13 cellular contexts compared by ENCODE assay signal in genomic region chrX:150515801-150516200, GRCh38. TPM values are rescaled to one million over a fixed set of nuclear protein-coding genes. Genes with fewer than 3 reads are reported as not detected.
DNase-seq lines count a peak whose midpoint lies in the region; ATAC-seq and TF ChIP-seq lines count a peak whose summit lies in the region.
"Had no signal": no experiment of that assay in that cellular context is flagged by ENCODE, and none has a peak within 500 bp of the region (broad histone marks: within the 10 kb centered on the region; RNA-seq: fewer than 3 reads in every experiment).

No MANE protein-coding gene starts in this region.

- no peaks in the 10 kb centered on the region for H3K36me3 Mint-ChIP-seq in activated T-helper 17 cell treated with anti-CD3 and anti-CD28 coated beads, Interleukin-2, amount 50 U/mL, for 72 hours (ENCODE audit: low read depth)
- H3K36me3 Mint-ChIP-seq in nephron progenitor cell (ENCODE audit: low read depth), result no peaks in the 10 kb centered on the region

- no peak overlapping the region for H3K4me3 Mint-ChIP-seq in stimulated activated naive CD8-positive, alpha-beta T cell treated with anti-CD3 and anti-CD28 coated beads, Interleukin-15, amount 100 ng/mL, for 72 hours
- H3K4me3 Mint-ChIP-seq in activated T-helper 17 cell treated with anti-CD3 and anti-CD28 coated beads, Interleukin-2, amount 50 U/mL, for 72 hours, result no peak overlapping the region
- no peak overlapping the region for H3K4me3 Mint-ChIP-seq in nephron progenitor cell
- H3K4me3 Mint-ChIP-seq: B cell; CD4-positive, alpha-beta T cell had no signal

- no peak for TF ChIP-seq CTCF in nephron progenitor cell (IDR thresholded peaks at IDR 0.05)

- peak overlapping the region; percentile 10 to 64 for H3K27ac Mint-ChIP-seq in stimulated activated naive CD8-positive, alpha-beta T cell treated with anti-CD3 and anti-CD28 coated beads, Interleukin-15, amount 100 ng/mL, for 72 hours
- H3K27ac Mint-ChIP-seq in activated T-helper 17 cell treated with anti-CD3 and anti-CD28 coated beads, Interleukin-2, amount 50 U/mL, for 72 hours, result peak overlapping the region; percentile 33
- H3K27ac Mint-ChIP-seq in nephron progenitor cell, result peak overlapping the region; percentile 32
- H3K27ac Mint-ChIP-seq: B cell; CD4-positive, alpha-beta T cell had no signal

- ATAC-seq in stimulated activated naive CD8-positive, alpha-beta T cell treated with anti-CD3 and anti-CD28 coated beads, Interleukin-15, amount 100 ng/mL, for 72 hours, result no peak
- ATAC-seq in stimulated activated naive CD8-positive, alpha-beta T cell treated with anti-CD3 and anti-CD28 coated beads, Interleukin-15, Interleukin-2, amounts not matched to agents 100 U/mL and 50 U/mL, for 24 hours, result no peak
- no peak for ATAC-seq in activated T-helper 17 cell treated with anti-CD3 and anti-CD28 coated beads, Interleukin-2, amount 50 U/mL, for 72 hours (replicated peaks)
- ATAC-seq: HepG2 had no signal

- no peak for DNase-seq in stimulated activated naive CD8-positive, alpha-beta T cell treated with anti-CD3 and anti-CD28 coated beads, Interleukin-15, amount 100 ng/mL, for 72 hours
- DNase-seq in stimulated activated naive CD8-positive, alpha-beta T cell treated with anti-CD3 and anti-CD28 coated beads, Interleukin-15, Interleukin-2, amounts not matched to agents 100 U/mL and 50 U/mL, for 24 hours, result no peak
- DNase-seq in nephron progenitor cell (no peak), NCI-H82 treated with DMSO at 0.1 percent for 48 hours (lab: John Stamatoyannopoulos, UW; ENCODE audit: unreplicated experiment) (no peak), NCI-H1930 (lab: John Stamatoyannopoulos, UW) (no peak)
- DNase-seq in activated T-cell treated with anti-CD3 and anti-CD28 coated beads, Interleukin-2, amount 50 U/mL, for 1 hour, result no peak
- DNase-seq: Caco-2; CD4-positive, alpha-beta T cell; GDM1; GM23248 had no signal

- no peaks in the 10 kb centered on the region for H3K9me3 Mint-ChIP-seq in stimulated activated naive CD8-positive, alpha-beta T cell treated with anti-CD3 and anti-CD28 coated beads, Interleukin-15, amount 100 ng/mL, for 72 hours
- no peaks in the 10 kb centered on the region for H3K9me3 Mint-ChIP-seq in activated T-helper 17 cell treated with anti-CD3 and anti-CD28 coated beads, Interleukin-2, amount 50 U/mL, for 72 hours
- H3K9me3 Mint-ChIP-seq in nephron progenitor cell, result peaks cover 63% of the 10 kb centered on the region
- H3K9me3 Mint-ChIP-seq: CD4-positive, alpha-beta T cell had no signal

- H3K4me1 Mint-ChIP-seq in stimulated activated naive CD8-positive, alpha-beta T cell treated with anti-CD3 and anti-CD28 coated beads, Interleukin-15, amount 100 ng/mL, for 72 hours, result peaks cover 7% of the 10 kb centered on the region
- no peaks in the 10 kb centered on the region for H3K4me1 Mint-ChIP-seq in activated T-helper 17 cell treated with anti-CD3 and anti-CD28 coated beads, Interleukin-2, amount 50 U/mL, for 72 hours
- H3K4me1 Mint-ChIP-seq in nephron progenitor cell, result peaks cover 27% of the 10 kb centered on the region
- H3K4me1 Mint-ChIP-seq: B cell had no signal

- H3K27me3 Mint-ChIP-seq in stimulated activated naive CD8-positive, alpha-beta T cell treated with anti-CD3 and anti-CD28 coated beads, Interleukin-15, amount 100 ng/mL, for 72 hours, result peaks cover 19% of the 10 kb centered on the region
- no peaks in the 10 kb centered on the region for H3K27me3 Mint-ChIP-seq in activated T-helper 17 cell treated with anti-CD3 and anti-CD28 coated beads, Interleukin-2, amount 50 U/mL, for 72 hours
- peaks cover 6% of the 10 kb centered on the region for H3K27me3 Mint-ChIP-seq in nephron progenitor cell (ENCODE audit: low read depth, poor library complexity)
- H3K27me3 Mint-ChIP-seq: CD4-positive, alpha-beta T cell had no signal

RNA-seq across cellular contexts. Expression of gene MTM1, which starts 52.6 kb away (rescaled TPM):
- 10 to 100 TPM; 17.1 to 21.4 TPM for total RNA-seq in activated T-helper 17 cell treated with anti-CD3 and anti-CD28 coated beads, Interleukin-2, amount 50 U/mL, for 72 hours
